In the genomic region with DNA sequence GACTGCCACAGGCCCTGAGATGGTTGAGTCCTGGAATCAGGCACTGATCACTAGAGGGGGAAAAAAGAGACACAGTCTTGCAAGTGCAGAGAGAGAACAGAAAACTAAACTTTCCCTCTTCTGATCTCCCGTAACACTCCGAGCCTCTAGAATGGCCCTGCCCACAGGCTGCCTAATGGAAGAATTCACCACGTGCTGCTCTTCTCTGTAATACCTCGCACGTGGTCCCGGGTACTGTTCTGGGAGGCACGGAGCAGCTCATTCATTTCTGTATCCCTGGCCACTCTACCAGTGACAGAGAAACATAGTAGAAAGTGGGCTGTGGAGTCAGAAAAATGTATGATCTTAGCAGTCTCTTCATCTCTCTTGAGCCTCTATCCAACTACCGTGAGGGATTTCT, we compare ENCODE assay signal across 1 cellular context.
TF ChIP-seq lines count a peak whose summit lies in the region.

No MANE protein-coding gene starts in this region.

TF ChIP-seq in HepG2, 621 proteins besides CTCF, POLR2A, EP300 and RAD21:
- TF ChIP-seq ZNF569 (CRISPR knock-in tag; IDR thresholded peaks at IDR 0.05; ENCODE audit: borderline replicate concordance) (no peak), KLF12 (CRISPR knock-in tag; IDR thresholded peaks at IDR 0.05; ENCODE audit: borderline replicate concordance) (no peak), ZFP36L1 (CRISPR knock-in tag; IDR thresholded peaks at IDR 0.05) (no peak), TGIF2 (CRISPR knock-in tag; IDR thresholded peaks at IDR 0.05) (no peak), CCAR2 (optimal IDR thresholded peaks at IDR 0.05; ENCODE audit: low read depth, low read length) (no peak), THRA (CRISPR knock-in tag; IDR thresholded peaks at IDR 0.05; ENCODE audit: borderline replicate concordance) (no peak), NFYB (CRISPR knock-in tag; IDR thresholded peaks at IDR 0.05) (no peak), ZNF18 (CRISPR knock-in tag; IDR thresholded peaks at IDR 0.05; ENCODE audit: insufficient replicate concordance) (no peak), BRCA1 (CRISPR knock-in tag; IDR thresholded peaks at IDR 0.05) (no peak), ZNF564 (CRISPR knock-in tag; IDR thresholded peaks at IDR 0.05) (no peak), ZNF543 (CRISPR knock-in tag; IDR thresholded peaks at IDR 0.05) (no peak), SOX5 (CRISPR knock-in tag; IDR thresholded peaks at IDR 0.05; ENCODE audit: borderline replicate concordance) (no peak), BORCS8-MEF2B (CRISPR knock-in tag; IDR thresholded peaks at IDR 0.05) (no peak), FOXK1 (CRISPR knock-in tag; IDR thresholded peaks at IDR 0.05; ENCODE audit: borderline replicate concordance, low read depth) (no peak)
- TF ChIP-seq, protein P1, sequence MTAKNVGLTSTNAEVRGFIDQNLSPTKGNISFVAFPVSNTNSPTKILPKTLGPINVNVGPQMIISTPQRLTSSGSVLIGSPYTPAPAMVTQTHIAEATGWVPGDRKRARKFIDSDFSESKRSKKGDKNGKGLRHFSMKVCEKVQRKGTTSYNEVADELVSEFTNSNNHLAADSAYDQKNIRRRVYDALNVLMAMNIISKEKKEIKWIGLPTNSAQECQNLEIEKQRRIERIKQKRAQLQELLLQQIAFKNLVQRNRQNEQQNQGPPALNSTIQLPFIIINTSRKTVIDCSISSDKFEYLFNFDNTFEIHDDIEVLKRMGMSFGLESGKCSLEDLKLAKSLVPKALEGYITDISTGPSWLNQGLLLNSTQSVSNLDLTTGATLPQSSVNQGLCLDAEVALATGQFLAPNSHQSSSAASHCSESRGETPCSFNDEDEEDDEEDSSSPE (CRISPR knock-in tag; IDR thresholded peaks at IDR 0.05) = no peak
- TF ChIP-seq, protein P2, sequence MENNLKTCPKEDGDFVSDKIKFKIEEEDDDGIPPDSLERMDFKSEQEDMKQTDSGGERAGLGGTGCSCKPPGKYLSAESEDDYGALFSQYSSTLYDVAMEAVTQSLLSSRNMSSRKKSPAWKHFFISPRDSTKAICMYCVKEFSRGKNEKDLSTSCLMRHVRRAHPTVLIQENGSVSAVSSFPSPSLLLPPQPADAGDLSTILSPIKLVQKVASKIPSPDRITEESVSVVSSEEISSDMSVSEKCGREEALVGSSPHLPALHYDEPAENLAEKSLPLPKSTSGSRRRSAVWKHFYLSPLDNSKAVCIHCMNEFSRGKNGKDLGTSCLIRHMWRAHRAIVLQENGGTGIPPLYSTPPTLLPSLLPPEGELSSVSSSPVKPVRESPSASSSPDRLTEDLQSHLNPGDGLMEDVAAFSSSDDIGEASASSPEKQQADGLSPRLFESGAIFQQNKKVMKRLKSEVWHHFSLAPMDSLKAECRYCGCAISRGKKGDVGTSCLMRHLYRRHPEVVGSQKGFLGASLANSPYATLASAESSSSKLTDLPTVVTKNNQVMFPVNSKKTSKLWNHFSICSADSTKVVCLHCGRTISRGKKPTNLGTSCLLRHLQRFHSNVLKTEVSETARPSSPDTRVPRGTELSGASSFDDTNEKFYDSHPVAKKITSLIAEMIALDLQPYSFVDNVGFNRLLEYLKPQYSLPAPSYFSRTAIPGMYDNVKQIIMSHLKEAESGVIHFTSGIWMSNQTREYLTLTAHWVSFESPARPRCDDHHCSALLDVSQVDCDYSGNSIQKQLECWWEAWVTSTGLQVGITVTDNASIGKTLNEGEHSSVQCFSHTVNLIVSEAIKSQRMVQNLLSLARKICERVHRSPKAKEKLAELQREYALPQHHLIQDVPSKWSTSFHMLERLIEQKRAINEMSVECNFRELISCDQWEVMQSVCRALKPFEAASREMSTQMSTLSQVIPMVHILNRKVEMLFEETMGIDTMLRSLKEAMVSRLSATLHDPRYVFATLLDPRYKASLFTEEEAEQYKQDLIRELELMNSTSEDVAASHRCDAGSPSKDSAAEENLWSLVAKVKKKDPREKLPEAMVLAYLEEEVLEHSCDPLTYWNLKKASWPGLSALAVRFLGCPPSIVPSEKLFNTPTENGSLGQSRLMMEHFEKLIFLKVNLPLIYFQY (CRISPR knock-in tag; IDR thresholded peaks at IDR 0.05; ENCODE audit: borderline replicate concordance) = no peak
- TF ChIP-seq, protein P3, sequence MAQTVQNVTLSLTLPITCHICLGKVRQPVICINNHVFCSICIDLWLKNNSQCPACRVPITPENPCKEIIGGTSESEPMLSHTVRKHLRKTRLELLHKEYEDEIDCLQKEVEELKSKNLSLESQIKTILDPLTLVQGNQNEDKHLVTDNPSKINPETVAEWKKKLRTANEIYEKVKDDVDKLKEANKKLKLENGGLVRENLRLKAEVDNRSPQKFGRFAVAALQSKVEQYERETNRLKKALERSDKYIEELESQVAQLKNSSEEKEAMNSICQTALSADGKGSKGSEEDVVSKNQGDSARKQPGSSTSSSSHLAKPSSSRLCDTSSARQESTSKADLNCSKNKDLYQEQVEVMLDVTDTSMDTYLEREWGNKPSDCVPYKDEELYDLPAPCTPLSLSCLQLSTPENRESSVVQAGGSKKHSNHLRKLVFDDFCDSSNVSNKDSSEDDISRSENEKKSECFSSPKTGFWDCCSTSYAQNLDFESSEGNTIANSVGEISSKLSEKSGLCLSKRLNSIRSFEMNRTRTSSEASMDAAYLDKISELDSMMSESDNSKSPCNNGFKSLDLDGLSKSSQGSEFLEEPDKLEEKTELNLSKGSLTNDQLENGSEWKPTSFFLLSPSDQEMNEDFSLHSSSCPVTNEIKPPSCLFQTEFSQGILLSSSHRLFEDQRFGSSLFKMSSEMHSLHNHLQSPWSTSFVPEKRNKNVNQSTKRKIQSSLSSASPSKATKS (CRISPR knock-in tag; IDR thresholded peaks at IDR 0.05) = no peak
- TF ChIP-seq, protein P4, sequence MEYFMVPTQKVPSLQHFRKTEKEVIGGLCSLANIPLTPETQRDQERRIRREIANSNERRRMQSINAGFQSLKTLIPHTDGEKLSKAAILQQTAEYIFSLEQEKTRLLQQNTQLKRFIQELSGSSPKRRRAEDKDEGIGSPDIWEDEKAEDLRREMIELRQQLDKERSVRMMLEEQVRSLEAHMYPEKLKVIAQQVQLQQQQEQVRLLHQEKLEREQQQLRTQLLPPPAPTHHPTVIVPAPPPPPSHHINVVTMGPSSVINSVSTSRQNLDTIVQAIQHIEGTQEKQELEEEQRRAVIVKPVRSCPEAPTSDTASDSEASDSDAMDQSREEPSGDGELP (IDR thresholded peaks at IDR 0.05; ENCODE audit: borderline replicate concordance, low read depth) = no peak
